Comparison of ENCODE assay signal across 9 cellular contexts in genomic region chr16:57591086-57591869, GRCh38. TPM values are rescaled to one million over a fixed set of nuclear protein-coding genes. Genes with fewer than 3 reads are reported as not detected.
DNase-seq lines count a peak whose midpoint lies in the region; ATAC-seq and TF ChIP-seq lines count a peak whose summit lies in the region.
"Had no signal": no experiment of that assay in that cellular context is flagged by ENCODE, and none has a peak within 500 bp of the region (broad histone marks: within the 10 kb centered on the region; RNA-seq: fewer than 3 reads in every experiment).

No MANE protein-coding gene starts in this region.

- H3K27ac Mint-ChIP-seq in Calu3 (ENCODE audit: unreplicated experiment): peak overlapping the region; percentile 62
- H3K27ac Mint-ChIP-seq in naive thymus-derived CD8-positive, alpha-beta T cell: peak overlapping the region; percentile 73 to 94 (median 88)
- H3K27ac Mint-ChIP-seq: dendritic cell treated with granulocyte-macrophage colony-stimulating factor and Interleukin-4, amounts not matched to agents 40 ng/mL and 50 ng/mL, for 4 days had no signal

- no peak overlapping the region for H3K9ac ChIP-seq in NT2/D1 (ENCODE audit: insufficient read length, low read depth)

- TF ChIP-seq CTCF in Calu3 (IDR thresholded peaks at IDR 0.05; ENCODE audit: unreplicated experiment): peak; percentile 97

- H3K4me1 Mint-ChIP-seq in Calu3 (ENCODE audit: low read depth, unreplicated experiment): peaks cover 30% of the 10 kb centered on the region
- H3K4me1 Mint-ChIP-seq in naive thymus-derived CD8-positive, alpha-beta T cell: peaks cover 22 to 62% (median 45%) of the 10 kb centered on the region in 4 donors

- peak overlapping the region; percentile 21 for H3K4me3 Mint-ChIP-seq in Calu3 (ENCODE audit: low read depth, unreplicated experiment)
- H3K4me3 Mint-ChIP-seq in naive thymus-derived CD8-positive, alpha-beta T cell: peak overlapping the region in 9 of 10 donors; percentile 50 to 80 (median 66)
- H3K4me3 Mint-ChIP-seq: dendritic cell treated with granulocyte-macrophage colony-stimulating factor and Interleukin-4, amounts not matched to agents 40 ng/mL and 50 ng/mL, for 4 days had no signal

- no peak overlapping the region for H3K4me3 ChIP-seq in NT2/D1 (ENCODE audit: insufficient read length, low read depth)

- H3K36me3 ChIP-seq in NT2/D1 (ENCODE audit: insufficient read depth, insufficient read length, low read length): no peaks in the 10 kb centered on the region

- peaks cover 3% of the 10 kb centered on the region for H3K9me3 Mint-ChIP-seq in Calu3 (ENCODE audit: low read depth, unreplicated experiment)
- H3K9me3 Mint-ChIP-seq in naive thymus-derived CD8-positive, alpha-beta T cell: peaks cover 3 to 9% (median 5%) of the 10 kb centered on the region in 9 donors
- H3K9me3 Mint-ChIP-seq: dendritic cell treated with granulocyte-macrophage colony-stimulating factor and Interleukin-4, amounts not matched to agents 40 ng/mL and 50 ng/mL, for 4 days had no signal

- peaks cover 7% of the 10 kb centered on the region for H3K4me1 ChIP-seq in NT2/D1 (ENCODE audit: insufficient read depth, insufficient read length)

- H3K9me3 ChIP-seq in NT2/D1 (ENCODE audit: insufficient read depth, low read length): peaks cover 7% of the 10 kb centered on the region; the same call in 1 of the 2 replicates

- no peaks in the 10 kb centered on the region for H3K36me3 Mint-ChIP-seq in Calu3 (ENCODE audit: insufficient read depth, unreplicated experiment)
- peaks cover 0 to 5% (median 3%) of the 10 kb centered on the region in 3 donors for H3K36me3 Mint-ChIP-seq in naive thymus-derived CD8-positive, alpha-beta T cell

- intact Hi-C loops in Calu3 (cut with micrococcal nuclease; ENCODE audit: unreplicated experiment): loop anchor here (2.0 to 5.0 kb wide), 3 partner anchors 58 to 146 kb away; partner anchors contain the start of gene KATNB1

- ATAC-seq in GM19463 (IDR thresholded peaks at IDR 0.05; ENCODE audit: unreplicated experiment): peak; percentile 82
- peak; percentile 90 for ATAC-seq in esophagus mucosa
- peak; percentile 31 to 55 for ATAC-seq in naive thymus-derived CD8-positive, alpha-beta T cell

- POLR2A ChIA-PET in naive thymus-derived CD8-positive, alpha-beta T cell (lab: Charles Lee): interaction anchor here (1.2 kb wide), 1 partner anchor 15 kb away, joined by 3 read pairs; no protein-coding TSS in a partner anchor

- H3K27me3 Mint-ChIP-seq in Calu3 (ENCODE audit: unreplicated experiment): no peaks in the 10 kb centered on the region
- no peaks in the 10 kb centered on the region for H3K27me3 Mint-ChIP-seq in naive thymus-derived CD8-positive, alpha-beta T cell

- no TSS peak for BruUV-seq in Calu3 (replicated peaks; lab: Mats Ljungman, UMichigan)

- CTCF ChIA-PET in Calu3 (lab: Charles Lee): interaction anchor here (0.5 to 2.1 kb wide), 24 partner anchors 9 to 534 kb away, joined by 3 to 38 read pairs (median 5); partner anchors contain the start of genes ADGRG1 and ADGRG3

- no peaks in the 10 kb centered on the region for H3K27me3 ChIP-seq in NT2/D1 (ENCODE audit: insufficient read depth, insufficient read length)

- DNase-seq in Calu3 (peak; percentile 88), HK-2 (ENCODE audit: unreplicated experiment) (peak; percentile 87), NT2/D1 (ENCODE audit: low read depth, low spot score) (peak; percentile 77), activated T-cell treated with anti-CD3 and anti-CD28 coated beads for 4 hours (peak; percentile 31), superior temporal gyrus (ENCODE audit: extremely low spot score) (peak; percentile 85)
- DNase-seq in naive thymus-derived CD8-positive, alpha-beta T cell: peak in 9 of 10 donors; percentile 36 to 62 (median 51)

RNA-seq across cellular contexts. Expression of gene ADGRG1, which starts 37.2 kb away (rescaled TPM):
- total RNA-seq in Calu3 (2022) (269 and 278 TPM in 2 replicates), esophagus mucosa (93.7 TPM)
- under 1 TPM; 0.47 to 0.77 TPM for total RNA-seq in naive thymus-derived CD8-positive, alpha-beta T cell
- 10 to 100 TPM in 1 of 3 donors, 1 to 10 TPM in 2; 1.3 to 56.5 (median 1.5) TPM for polyA plus RNA-seq in naive thymus-derived CD8-positive, alpha-beta T cell

RNA-seq across cellular contexts. Expression of gene ADGRG5, which starts 48.8 kb away (rescaled TPM):
- total RNA-seq in Calu3 (2022): 0.85 and 1.5 TPM in 2 replicates
- 0.44 TPM for total RNA-seq in esophagus mucosa
- 1 to 10 TPM in 1 of 2 experiments, under 1 TPM in 1; 0.60 to 1.1 TPM for total RNA-seq in naive thymus-derived CD8-positive, alpha-beta T cell
- 10 to 100 TPM in 1 of 3 donors, 1 to 10 TPM in 2; 2.5 to 12.8 (median 4.4) TPM for polyA plus RNA-seq in naive thymus-derived CD8-positive, alpha-beta T cell

RNA-seq across cellular contexts. Expression of gene CCDC102A, which starts 54.9 kb away (rescaled TPM):
- total RNA-seq in Calu3 (2022) (6.8 and 7.9 TPM in 2 replicates), esophagus mucosa (1.4 TPM)
- 1 to 10 TPM; 7.0 to 9.7 TPM for total RNA-seq in naive thymus-derived CD8-positive, alpha-beta T cell
- 10 to 100 TPM in 1 of 3 donors, 1 to 10 TPM in 2; 7.8 to 17.0 (median 9.2) TPM for polyA plus RNA-seq in naive thymus-derived CD8-positive, alpha-beta T cell

Comparison
In these comparisons a context has a peak if more than half of its experiments do, and no peak if none do; other contexts are left out.
1. DNase-seq: peak in every context shown above with its lines; median percentile 88 in Calu3; 87 in HK-2; 85 in superior temporal gyrus; 77 in NT2/D1; 51 in naive thymus-derived CD8-positive, alpha-beta T cell; 31 in activated T-cell treated with anti-CD3 and anti-CD28 coated beads for 4 hours.
2. RNA of gene ADGRG1, which starts 37.2 kb away (total RNA-seq): 269 to 278 TPM in Calu3 and 93.7 TPM in esophagus mucosa (single experiment); 0.47 to 0.77 TPM in naive thymus-derived CD8-positive, alpha-beta T cell; every median in the first group is over 10 times any median in the second.
3. Peak in every context shown above with its lines, with median percentiles within 50 percentile points of each other: ATAC-seq.